Comparison of ENCODE assay signal across 1 cellular context in the genomic region with DNA sequence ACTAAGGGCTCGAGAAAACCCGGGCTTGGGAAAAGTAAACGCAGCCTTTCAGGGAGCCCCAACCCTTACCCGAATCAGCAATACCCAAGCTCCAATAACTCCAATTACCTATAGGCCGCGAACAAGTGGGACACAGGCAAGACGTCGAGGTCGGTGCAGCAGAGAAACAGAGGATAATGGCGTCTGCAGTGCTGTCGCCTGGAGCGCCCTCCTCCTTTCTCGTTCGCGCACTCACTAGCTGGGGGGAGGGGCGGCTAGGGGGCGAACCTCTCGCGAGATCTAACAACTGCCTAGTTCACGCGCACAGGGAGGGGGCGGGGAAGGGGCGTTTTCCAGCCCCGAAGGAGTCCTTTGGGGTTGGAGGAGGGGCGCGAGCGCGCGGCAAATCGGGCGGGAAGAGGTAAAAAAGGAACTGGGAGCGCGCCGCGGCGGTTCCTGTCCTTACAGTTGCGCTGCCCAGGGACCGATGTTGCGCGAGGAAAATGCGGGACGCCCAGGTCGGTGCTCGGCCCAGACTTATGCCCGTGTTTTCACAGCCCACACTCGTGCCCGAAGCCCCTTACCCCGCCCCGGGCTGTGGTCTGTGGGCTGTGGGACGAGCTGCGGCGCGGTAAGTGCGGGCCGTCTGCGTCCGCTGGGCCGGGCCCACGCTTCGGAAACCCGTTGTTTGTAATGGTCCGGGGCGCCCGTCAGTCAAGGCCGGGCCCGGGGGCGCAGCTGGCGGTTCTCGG.
TF ChIP-seq lines count a peak whose summit lies in the region.

A gene (plus strand): TSS at position 411 of the 731 bp plus-strand sequence. CDS start 20,182 bp downstream, outside the sequence.

TF ChIP-seq in GM12878, 131 proteins besides CTCF, POLR2A, EP300 and RAD21 (continued from another document):
- TF ChIP-seq, protein P1, sequence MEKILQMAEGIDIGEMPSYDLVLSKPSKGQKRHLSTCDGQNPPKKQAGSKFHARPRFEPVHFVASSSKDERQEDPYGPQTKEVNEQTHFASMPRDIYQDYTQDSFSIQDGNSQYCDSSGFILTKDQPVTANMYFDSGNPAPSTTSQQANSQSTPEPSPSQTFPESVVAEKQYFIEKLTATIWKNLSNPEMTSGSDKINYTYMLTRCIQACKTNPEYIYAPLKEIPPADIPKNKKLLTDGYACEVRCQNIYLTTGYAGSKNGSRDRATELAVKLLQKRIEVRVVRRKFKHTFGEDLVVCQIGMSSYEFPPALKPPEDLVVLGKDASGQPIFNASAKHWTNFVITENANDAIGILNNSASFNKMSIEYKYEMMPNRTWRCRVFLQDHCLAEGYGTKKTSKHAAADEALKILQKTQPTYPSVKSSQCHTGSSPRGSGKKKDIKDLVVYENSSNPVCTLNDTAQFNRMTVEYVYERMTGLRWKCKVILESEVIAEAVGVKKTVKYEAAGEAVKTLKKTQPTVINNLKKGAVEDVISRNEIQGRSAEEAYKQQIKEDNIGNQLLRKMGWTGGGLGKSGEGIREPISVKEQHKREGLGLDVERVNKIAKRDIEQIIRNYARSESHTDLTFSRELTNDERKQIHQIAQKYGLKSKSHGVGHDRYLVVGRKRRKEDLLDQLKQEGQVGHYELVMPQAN (conservative IDR thresholded peaks at IDR 0.05) = peak; percentile 86
- TF ChIP-seq IRF4 (IDR thresholded peaks at IDR 0.05; ENCODE audit: low read depth, low read length) (peak; percentile 81), BHLHE40 (IDR thresholded peaks at IDR 0.05; ENCODE audit: borderline replicate concordance in 1 of 2, low read depth in 2 of 2, low read length in 1 of 2) (peak; percentile 51 to 74; a peak in 3 of 4 replicates), RAD51 (IDR thresholded peaks at IDR 0.05) (no peak), BRCA1 (IDR thresholded peaks at IDR 0.05; ENCODE audit: low read depth, low read length) (peak; percentile 79), RELA (IDR thresholded peaks at IDR 0.05; ENCODE audit: borderline replicate concordance, partially characterized antibody) (no peak), RFX5 (IDR thresholded peaks at IDR 0.05; ENCODE audit: low read depth, low read length) (no peak), SMAD1 (IDR thresholded peaks at IDR 0.05; ENCODE audit: low read depth, partially characterized antibody) (peak; percentile 90), CHD1 (IDR thresholded peaks at IDR 0.05; ENCODE audit: low read depth, low read length) (no peak), EGR1 (IDR thresholded peaks at IDR 0.05; ENCODE audit: borderline replicate concordance in 1 of 2, low read depth in 2 of 2, low read length in 2 of 2) (peak in 1 of 2 experiments; percentile 71; a peak in 1 of 3 replicates), GATAD2B (conservative IDR thresholded peaks at IDR 0.05; ENCODE audit: low read depth) (peak; percentile 97), RCOR1 (conservative IDR thresholded peaks at IDR 0.05; ENCODE audit: low read depth, low read length) (peak; percentile 69; the same call in 1 of the 2 replicates)
- TF ChIP-seq, protein P2, sequence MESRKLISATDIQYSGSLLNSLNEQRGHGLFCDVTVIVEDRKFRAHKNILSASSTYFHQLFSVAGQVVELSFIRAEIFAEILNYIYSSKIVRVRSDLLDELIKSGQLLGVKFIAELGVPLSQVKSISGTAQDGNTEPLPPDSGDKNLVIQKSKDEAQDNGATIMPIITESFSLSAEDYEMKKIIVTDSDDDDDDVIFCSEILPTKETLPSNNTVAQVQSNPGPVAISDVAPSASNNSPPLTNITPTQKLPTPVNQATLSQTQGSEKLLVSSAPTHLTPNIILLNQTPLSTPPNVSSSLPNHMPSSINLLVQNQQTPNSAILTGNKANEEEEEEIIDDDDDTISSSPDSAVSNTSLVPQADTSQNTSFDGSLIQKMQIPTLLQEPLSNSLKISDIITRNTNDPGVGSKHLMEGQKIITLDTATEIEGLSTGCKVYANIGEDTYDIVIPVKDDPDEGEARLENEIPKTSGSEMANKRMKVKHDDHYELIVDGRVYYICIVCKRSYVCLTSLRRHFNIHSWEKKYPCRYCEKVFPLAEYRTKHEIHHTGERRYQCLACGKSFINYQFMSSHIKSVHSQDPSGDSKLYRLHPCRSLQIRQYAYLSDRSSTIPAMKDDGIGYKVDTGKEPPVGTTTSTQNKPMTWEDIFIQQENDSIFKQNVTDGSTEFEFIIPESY (IDR thresholded peaks at IDR 0.05) = no peak
- TF ChIP-seq, protein P3, sequence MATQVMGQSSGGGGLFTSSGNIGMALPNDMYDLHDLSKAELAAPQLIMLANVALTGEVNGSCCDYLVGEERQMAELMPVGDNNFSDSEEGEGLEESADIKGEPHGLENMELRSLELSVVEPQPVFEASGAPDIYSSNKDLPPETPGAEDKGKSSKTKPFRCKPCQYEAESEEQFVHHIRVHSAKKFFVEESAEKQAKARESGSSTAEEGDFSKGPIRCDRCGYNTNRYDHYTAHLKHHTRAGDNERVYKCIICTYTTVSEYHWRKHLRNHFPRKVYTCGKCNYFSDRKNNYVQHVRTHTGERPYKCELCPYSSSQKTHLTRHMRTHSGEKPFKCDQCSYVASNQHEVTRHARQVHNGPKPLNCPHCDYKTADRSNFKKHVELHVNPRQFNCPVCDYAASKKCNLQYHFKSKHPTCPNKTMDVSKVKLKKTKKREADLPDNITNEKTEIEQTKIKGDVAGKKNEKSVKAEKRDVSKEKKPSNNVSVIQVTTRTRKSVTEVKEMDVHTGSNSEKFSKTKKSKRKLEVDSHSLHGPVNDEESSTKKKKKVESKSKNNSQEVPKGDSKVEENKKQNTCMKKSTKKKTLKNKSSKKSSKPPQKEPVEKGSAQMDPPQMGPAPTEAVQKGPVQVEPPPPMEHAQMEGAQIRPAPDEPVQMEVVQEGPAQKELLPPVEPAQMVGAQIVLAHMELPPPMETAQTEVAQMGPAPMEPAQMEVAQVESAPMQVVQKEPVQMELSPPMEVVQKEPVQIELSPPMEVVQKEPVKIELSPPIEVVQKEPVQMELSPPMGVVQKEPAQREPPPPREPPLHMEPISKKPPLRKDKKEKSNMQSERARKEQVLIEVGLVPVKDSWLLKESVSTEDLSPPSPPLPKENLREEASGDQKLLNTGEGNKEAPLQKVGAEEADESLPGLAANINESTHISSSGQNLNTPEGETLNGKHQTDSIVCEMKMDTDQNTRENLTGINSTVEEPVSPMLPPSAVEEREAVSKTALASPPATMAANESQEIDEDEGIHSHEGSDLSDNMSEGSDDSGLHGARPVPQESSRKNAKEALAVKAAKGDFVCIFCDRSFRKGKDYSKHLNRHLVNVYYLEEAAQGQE (IDR thresholded peaks at IDR 0.05; ENCODE audit: low read depth, low read length) = no peak
